ENCODE assay signal across 14 cellular contexts in the genomic region with DNA sequence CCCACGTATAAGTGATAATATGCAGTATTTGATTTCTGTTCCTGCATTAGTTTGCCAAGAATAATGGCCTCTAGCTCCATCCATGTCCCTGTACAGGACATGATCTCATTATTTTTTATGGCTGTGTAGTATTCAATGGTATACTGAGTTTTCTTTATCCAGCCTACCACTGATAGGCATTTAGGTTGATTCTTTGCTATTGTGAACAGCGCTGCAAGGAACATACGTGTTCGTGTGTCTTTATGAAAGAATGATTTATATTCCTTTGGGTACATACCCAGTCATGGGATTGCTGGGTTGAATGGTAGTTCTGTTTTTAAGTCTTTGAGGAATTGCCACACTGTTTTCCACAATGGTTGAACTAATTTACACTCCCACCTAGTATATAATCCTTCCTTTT. TPM values are rescaled to one million over a fixed set of nuclear protein-coding genes. Genes with fewer than 3 reads are reported as not detected.
DNase-seq lines count a peak whose midpoint lies in the region; ATAC-seq and TF ChIP-seq lines count a peak whose summit lies in the region.
"Had no signal": no experiment of that assay in that cellular context is flagged by ENCODE, and none has a peak within 500 bp of the region (broad histone marks: within the 10 kb centered on the region; RNA-seq: fewer than 3 reads in every experiment).

No MANE protein-coding gene starts in this region.

- no peak for TF ChIP-seq POLR2A in body of pancreas (IDR thresholded peaks at IDR 0.05)

- POLR2A ChIA-PET in PC-3 (lab: Charles Lee; ENCODE audit: unreplicated experiment) = no interaction called here

- TF ChIP-seq CTCF in PC-3 (conservative IDR thresholded peaks at IDR 0.05; ENCODE audit: low read depth, low read length) (no peak), body of pancreas (IDR thresholded peaks at IDR 0.05) (no peak)

- no peak overlapping the region for H3K9ac ChIP-seq in PC-3 (ENCODE audit: low read length)

- H2AFZ ChIP-seq in PC-3 (ENCODE audit: low read length) = no peak overlapping the region

- CTCF ChIA-PET in activated naive CD4-positive, alpha-beta T cell treated with anti-CD3 and anti-CD28 coated beads, Interleukin-2, amount 10 ng/mL, durations not matched to agents 7 days and 5 days (lab: Charles Lee) = interaction anchor here (1.2 to 9.6 kb wide), 2 partner anchors 15 to 45 kb away, joined by 3 to 113 read pairs; no protein-coding TSS in a partner anchor
- CTCF ChIA-PET in PC-3 (lab: Charles Lee) = interaction anchor here (0.7 to 1.8 kb wide), 2 partner anchors 15 to 17 kb away, joined by 3 to 13 read pairs; no protein-coding TSS in a partner anchor

- H3K4me1 Mint-ChIP-seq in activated naive CD4-positive, alpha-beta T cell treated with anti-CD3 and anti-CD28 coated beads, Interleukin-2, amount 10 ng/mL, durations not matched to agents 7 days and 5 days = peaks cover 49% of the 10 kb centered on the region
- peaks cover 52% of the 10 kb centered on the region for H3K4me1 Mint-ChIP-seq in dendritic cell treated with granulocyte-macrophage colony-stimulating factor and Interleukin-4, amounts not matched to agents 40 ng/mL and 50 ng/mL, for 4 days (ENCODE audit: low read depth)
- peaks cover 34 to 52% of the 10 kb centered on the region in 2 donors for H3K4me1 Mint-ChIP-seq in stimulated activated naive B cell treated with anti-CD40 and anti-IgM and Interleukin-4, amounts not matched to agents 10 μg/mL and 1 μg/mL and 100 μg/mL, for 72 hours

- no peak for DNase-seq in activated naive CD4-positive, alpha-beta T cell treated with anti-CD3 and anti-CD28 coated beads, Interleukin-2, amount 10 ng/mL, durations not matched to agents 7 days and 5 days
- DNase-seq in activated naive CD4-positive, alpha-beta T cell (lab: John Stamatoyannopoulos, UW) = no peak
- DNase-seq in PC-3 (no peak), NCI-H1105 treated with DMSO at 0.1 percent for 48 hours (lab: John Stamatoyannopoulos, UW) (no peak), UCSD-AML1 (lab: John Stamatoyannopoulos, UW; ENCODE audit: unreplicated experiment) (no peak), body of pancreas (no peak)
- DNase-seq in stimulated activated naive B cell treated with anti-CD40 and anti-IgM and Interleukin-4, amounts not matched to agents 10 μg/mL and 1 μg/mL and 100 μg/mL, for 72 hours = no peak
- DNase-seq: activated CD4-positive, CD25-positive, alpha-beta regulatory T cell treated with anti-CD3 and anti-CD28 coated beads, Interleukin-2, amount 50 U/mL, for 72 hours; activated gamma-delta T cell treated with Interleukin-2 at 50 U/mL for 16 hours; central memory CD4-positive, alpha-beta T cell; NCI-H2227 treated with DMSO at 0.1 percent for 48 hours; testis had no signal

- peaks cover 30% of the 10 kb centered on the region for H3K79me2 ChIP-seq in PC-3 (ENCODE audit: low read length)

- peak overlapping the region; percentile 90 for H3K4me3 Mint-ChIP-seq in activated naive CD4-positive, alpha-beta T cell treated with anti-CD3 and anti-CD28 coated beads, Interleukin-2, amount 10 ng/mL, durations not matched to agents 7 days and 5 days
- H3K4me3 Mint-ChIP-seq in dendritic cell treated with granulocyte-macrophage colony-stimulating factor and Interleukin-4, amounts not matched to agents 40 ng/mL and 50 ng/mL, for 4 days = no peak overlapping the region
- no peak overlapping the region for H3K4me3 Mint-ChIP-seq in stimulated activated naive B cell treated with anti-CD40 and anti-IgM and Interleukin-4, amounts not matched to agents 10 μg/mL and 1 μg/mL and 100 μg/mL, for 72 hours

- no peaks in the 10 kb centered on the region for H3K9me2 ChIP-seq in PC-3 (replicated peaks; ENCODE audit: low read length)

- no peaks in the 10 kb centered on the region for H3K9me3 Mint-ChIP-seq in activated naive CD4-positive, alpha-beta T cell treated with anti-CD3 and anti-CD28 coated beads, Interleukin-2, amount 10 ng/mL, durations not matched to agents 7 days and 5 days
- H3K9me3 Mint-ChIP-seq in dendritic cell treated with granulocyte-macrophage colony-stimulating factor and Interleukin-4, amounts not matched to agents 40 ng/mL and 50 ng/mL, for 4 days = no peaks in the 10 kb centered on the region
- no peaks in the 10 kb centered on the region for H3K9me3 Mint-ChIP-seq in stimulated activated naive B cell treated with anti-CD40 and anti-IgM and Interleukin-4, amounts not matched to agents 10 μg/mL and 1 μg/mL and 100 μg/mL, for 72 hours
- H3K9me3 Mint-ChIP-seq: mesothelial cell of epicardium had no signal

- H3F3A ChIP-seq in PC-3 (ENCODE audit: low read length, unreplicated experiment) = no peaks in the 10 kb centered on the region

- H3K36me3 ChIP-seq in PC-3 (ENCODE audit: low read depth, low read length) = 0 out of 2 replicates have a peak, but pooled peaks cover under 1% of the 10 kb centered on the region
- no peaks in the 10 kb centered on the region for H3K36me3 ChIP-seq in body of pancreas (replicated peaks in 1 of 2; ENCODE audit: insufficient read depth in 1 of 2, low read depth in 2 of 2)

- intact Hi-C loops in PC-3 (cut with micrococcal nuclease) = loop anchor here (5.0 to 10.0 kb wide), 2 partner anchors 414 to 564 kb away; partner anchors contain the start of genes LPXN and ZFP91
- intact Hi-C loops in dendritic cell treated with granulocyte-macrophage colony-stimulating factor and Interleukin-4, amounts not matched to agents 40 ng/mL and 50 ng/mL, for 4 days (cut with micrococcal nuclease) = no loop called here
- intact Hi-C loops in body of pancreas (cut with DNase I) = no loop called here

- H3K27ac ChIP-seq in PC-3 (ENCODE audit: low read length) (no peak overlapping the region), body of pancreas (no peak overlapping the region)

- peak overlapping the region; percentile 97 for H3K27ac Mint-ChIP-seq in activated naive CD4-positive, alpha-beta T cell treated with anti-CD3 and anti-CD28 coated beads, Interleukin-2, amount 10 ng/mL, durations not matched to agents 7 days and 5 days
- peak overlapping the region; percentile 91 for H3K27ac Mint-ChIP-seq in dendritic cell treated with granulocyte-macrophage colony-stimulating factor and Interleukin-4, amounts not matched to agents 40 ng/mL and 50 ng/mL, for 4 days
- peak overlapping the region; percentile 6 for H3K27ac Mint-ChIP-seq in stimulated activated naive B cell treated with anti-CD40 and anti-IgM and Interleukin-4, amounts not matched to agents 10 μg/mL and 1 μg/mL and 100 μg/mL, for 72 hours

- no peaks in the 10 kb centered on the region for H3K27me3 Mint-ChIP-seq in activated naive CD4-positive, alpha-beta T cell treated with anti-CD3 and anti-CD28 coated beads, Interleukin-2, amount 10 ng/mL, durations not matched to agents 7 days and 5 days
- no peaks in the 10 kb centered on the region for H3K27me3 Mint-ChIP-seq in dendritic cell treated with granulocyte-macrophage colony-stimulating factor and Interleukin-4, amounts not matched to agents 40 ng/mL and 50 ng/mL, for 4 days
- no peaks in the 10 kb centered on the region for H3K27me3 Mint-ChIP-seq in stimulated activated naive B cell treated with anti-CD40 and anti-IgM and Interleukin-4, amounts not matched to agents 10 μg/mL and 1 μg/mL and 100 μg/mL, for 72 hours

- no peaks in the 10 kb centered on the region for H3K9me3 ChIP-seq in PC-3 (ENCODE audit: low read length)
- H3K9me3 ChIP-seq in body of pancreas = no peaks in the 10 kb centered on the region
- H3K9me3 ChIP-seq: testis had no signal

- peak overlapping the region; percentile 79; the same call in 1 of the 2 replicates for H3K4me3 ChIP-seq in PC-3 (ENCODE audit: low read length)
- no peak overlapping the region for H3K4me3 ChIP-seq in body of pancreas
- H3K4me3 ChIP-seq: testis had no signal

- H3K4me1 ChIP-seq in PC-3 (ENCODE audit: insufficient read depth, low read length) (peaks cover 28% of the 10 kb centered on the region), body of pancreas (peaks cover 24% of the 10 kb centered on the region)

- no peaks in the 10 kb centered on the region for H3K27me3 ChIP-seq in PC-3 (ENCODE audit: low read length)
- no peaks in the 10 kb centered on the region for H3K27me3 ChIP-seq in body of pancreas
- H3K27me3 ChIP-seq: testis had no signal

- no peaks in the 10 kb centered on the region for H4K20me1 ChIP-seq in PC-3 (ENCODE audit: low read length)

- peaks cover 17% of the 10 kb centered on the region for H3K36me3 Mint-ChIP-seq in activated naive CD4-positive, alpha-beta T cell treated with anti-CD3 and anti-CD28 coated beads, Interleukin-2, amount 10 ng/mL, durations not matched to agents 7 days and 5 days
- peaks cover 18% of the 10 kb centered on the region for H3K36me3 Mint-ChIP-seq in dendritic cell treated with granulocyte-macrophage colony-stimulating factor and Interleukin-4, amounts not matched to agents 40 ng/mL and 50 ng/mL, for 4 days (ENCODE audit: low read depth)
- H3K36me3 Mint-ChIP-seq in stimulated activated naive B cell treated with anti-CD40 and anti-IgM and Interleukin-4, amounts not matched to agents 10 μg/mL and 1 μg/mL and 100 μg/mL, for 72 hours = peaks cover 0 to 6% of the 10 kb centered on the region in 2 donors
- H3K36me3 Mint-ChIP-seq: mesothelial cell of epicardium had no signal

- no TSS peak for BruUV-seq in PC-3 (replicated peaks; lab: Mats Ljungman, UMichigan)

- 88 to 92% methylated on average over 4 of the region's 4 CpGs for WGBS in body of pancreas, 2 donors

- H3K4me2 ChIP-seq in PC-3 (ENCODE audit: low read length) = peak overlapping the region; percentile 94

- ATAC-seq in PC-3 (no peak), body of pancreas (no peak)
- ATAC-seq in stimulated activated naive B cell treated with anti-CD40 and anti-IgM and Interleukin-4, amounts not matched to agents 10 μg/mL and 1 μg/mL and 100 μg/mL, for 72 hours (replicated peaks) = no peak

RNA-seq across cellular contexts. Expression of gene FAM111A, which starts 1.5 kb away (rescaled TPM):
- total RNA-seq in PC-3 (2014; rRNA removed) (38.9 and 49.2 TPM in 2 replicates), body of pancreas (10 to 100 TPM; 17.4 to 43.8 TPM)

RNA-seq across cellular contexts. Expression of gene DTX4, which starts 30.7 kb away (rescaled TPM):
- total RNA-seq in PC-3 (2014; rRNA removed) (4.0 and 4.9 TPM in 2 replicates), body of pancreas (10 to 100 TPM in 1 of 2 donors, 1 to 10 TPM in 1; 9.6 to 10.4 TPM)

RNA-seq across cellular contexts. Expression of gene FAM111B, which starts 34.2 kb away (rescaled TPM):
- 22.5 and 26.7 TPM in 2 replicates for total RNA-seq in PC-3 (2014; rRNA removed)
- under 1 TPM in 1 of 2 donors, not detected in 1; 0.33 TPM for total RNA-seq in body of pancreas

RNA-seq across cellular contexts. Expression of gene GLYATL1B, which starts 55.1 kb away (rescaled TPM):
- total RNA-seq in PC-3 (2014; rRNA removed) (not detected in 2 replicates), body of pancreas (not detected)
- total RNA-seq: mesothelial cell of epicardium, testis had no signal

Comparison
In these comparisons a context has a peak if more than half of its experiments do, and no peak if none do; other contexts are left out.
1. H3K27ac Mint-ChIP-seq: peak in every context shown above with its lines; median percentile 97 in activated naive CD4-positive, alpha-beta T cell treated with anti-CD3 and anti-CD28 coated beads, Interleukin-2, amount 10 ng/mL, durations not matched to agents 7 days and 5 days; 91 in dendritic cell treated with granulocyte-macrophage colony-stimulating factor and Interleukin-4, amounts not matched to agents 40 ng/mL and 50 ng/mL, for 4 days; 6 in stimulated activated naive B cell treated with anti-CD40 and anti-IgM and Interleukin-4, amounts not matched to agents 10 μg/mL and 1 μg/mL and 100 μg/mL, for 72 hours.
2. RNA of gene FAM111B, which starts 34.2 kb away (total RNA-seq): 22.5 to 26.7 TPM in PC-3; 0.33 TPM in body of pancreas; every median in the first group is over 10 times any median in the second.